Comparison of ENCODE assay signal across 8 cellular contexts in genomic region chrX:1521459-1521956, GRCh38. TPM values are rescaled to one million over a fixed set of nuclear protein-coding genes. Genes with fewer than 3 reads are reported as not detected.
A peak's percentile ranks its signal among the peaks of the same experiment; 100 is the strongest.
DNase-seq lines count a peak whose midpoint lies in the region; ATAC-seq and TF ChIP-seq lines count a peak whose summit lies in the region.

No MANE protein-coding gene starts in this region.

- peaks cover 0 to 10% (median 0%) of the 10 kb centered on the region in 8 donors for H3K9me3 Mint-ChIP-seq in CD4-positive, alpha-beta memory T cell
- H3K9me3 Mint-ChIP-seq in activated B cell treated with CpG ODN at 0.5 μM for 24 hours, result no peaks in the 10 kb centered on the region

- no peaks in the 10 kb centered on the region for H3K9me3 ChIP-seq in CD4-positive, alpha-beta memory T cell (ENCODE audit: control insufficient read depth in 1 of 2, low read length in 2 of 2)

- TF ChIP-seq CTCF in activated B cell treated with CpG ODN at 0.5 μM for 24 hours (IDR thresholded peaks at IDR 0.05), result no peak

- no peaks in the 10 kb centered on the region for H3K36me3 ChIP-seq in CD4-positive, alpha-beta memory T cell (ENCODE audit: insufficient read depth, low read length)

- H3K4me3 Mint-ChIP-seq in CD4-positive, alpha-beta memory T cell, result peak overlapping the region; percentile 83 to 90 (median 85)
- peak overlapping the region; percentile 83 for H3K4me3 Mint-ChIP-seq in activated B cell treated with CpG ODN at 0.5 μM for 24 hours

- peak overlapping the region; percentile 53 for H3K27ac ChIP-seq in CD4-positive, alpha-beta memory T cell (ENCODE audit: low read depth, low read length)

- peaks cover 41% of the 10 kb centered on the region in 2 donors for H3K36me3 Mint-ChIP-seq in CD4-positive, alpha-beta memory T cell
- H3K36me3 Mint-ChIP-seq in activated B cell treated with CpG ODN at 0.5 μM for 24 hours (ENCODE audit: low read depth), result peaks cover 35% of the 10 kb centered on the region

- H3K27me3 ChIP-seq in CD4-positive, alpha-beta memory T cell (ENCODE audit: insufficient read depth, low read length), result no peaks in the 10 kb centered on the region

- CTCF ChIA-PET in CD4-positive, alpha-beta memory T cell (lab: Charles Lee; ENCODE audit: partially characterized antibody), result no interaction called here
- CTCF ChIA-PET in activated B cell treated with CpG ODN at 0.5 μM for 24 hours (lab: Charles Lee), result no interaction called here

- peak; percentile 71 to 90 (median 79) for DNase-seq in CD4-positive, alpha-beta memory T cell
- DNase-seq in activated B cell treated with CpG ODN at 0.5 μM for 24 hours (peak; percentile 66), iPS-NIHi7 (ENCODE audit: extremely low spot score) (peak; percentile 68), H4 (ENCODE audit: low spot score) (no peak), Ammon's horn (ENCODE audit: low spot score) (no peak), SW480 (ENCODE audit: low spot score) (no peak)

- H3K4me1 ChIP-seq in CD4-positive, alpha-beta memory T cell (ENCODE audit: insufficient read depth, low read length), result peaks cover 80% of the 10 kb centered on the region

- ATAC-seq in GM19438 (IDR thresholded peaks at IDR 0.05; ENCODE audit: low read depth, unreplicated experiment) (peak; percentile 82), HG03378 (IDR thresholded peaks at IDR 0.05; ENCODE audit: unreplicated experiment) (peak; percentile 84), activated B cell treated with CpG ODN at 0.5 μM for 24 hours (ENCODE audit: low read depth) (peak; percentile 85)

- intact Hi-C loops in CD4-positive, alpha-beta memory T cell (cut with micrococcal nuclease), result loop anchor here (2.0 kb wide), 1 partner anchor 15 kb away; the partner anchor contains the start of gene P2RY8
- intact Hi-C loops in activated B cell treated with CpG ODN at 0.5 μM for 24 hours (cut with micrococcal nuclease), result loop anchor here (1.0 kb wide), 7 partner anchors 14 to 68 kb away; no protein-coding TSS in a partner anchor

- H3K4me1 Mint-ChIP-seq in CD4-positive, alpha-beta memory T cell, result peaks cover 48 to 61% (median 55%) of the 10 kb centered on the region in 4 donors
- peaks cover 64% of the 10 kb centered on the region for H3K4me1 Mint-ChIP-seq in activated B cell treated with CpG ODN at 0.5 μM for 24 hours

- peak overlapping the region; percentile 94 to 98 (median 96) for H3K27ac Mint-ChIP-seq in CD4-positive, alpha-beta memory T cell
- peak overlapping the region; percentile 97 for H3K27ac Mint-ChIP-seq in activated B cell treated with CpG ODN at 0.5 μM for 24 hours

- H3K27me3 Mint-ChIP-seq in CD4-positive, alpha-beta memory T cell, result no peaks in the 10 kb centered on the region
- no peaks in the 10 kb centered on the region for H3K27me3 Mint-ChIP-seq in activated B cell treated with CpG ODN at 0.5 μM for 24 hours

- POLR2A ChIA-PET in CD4-positive, alpha-beta memory T cell (lab: Charles Lee; ENCODE audit: partially characterized antibody), result no interaction called here
- POLR2A ChIA-PET in activated B cell treated with CpG ODN at 0.5 μM for 24 hours (lab: Charles Lee), result no interaction called here

- peak overlapping the region in 1 of 2 donors; percentile 8 for H3K4me3 ChIP-seq in CD4-positive, alpha-beta memory T cell (ENCODE audit: low read length in 2 of 2)

RNA-seq across cellular contexts. Expression of gene P2RY8, which starts 15.5 kb away (rescaled TPM):
- 100 to 1,000 TPM; 195 TPM for total RNA-seq in CD4-positive, alpha-beta memory T cell
- polyA plus RNA-seq in CD4-positive, alpha-beta memory T cell, result 100 to 1,000 TPM; 194 to 261 TPM
- 315 and 332 TPM in 2 replicates for total RNA-seq in activated B cell treated with CpG ODN at 0.5 μM for 24 hours
- total RNA-seq in H4 (2014; rRNA removed; shearing (Covaris generic)), result 0.25 TPM in 1 of 2 replicates, not detected in the other

Comparison
In these comparisons a context has a peak if more than half of its experiments do, and no peak if none do; other contexts are left out.
1. DNase-seq: peak in CD4-positive, alpha-beta memory T cell (5 of 5), activated B cell treated with CpG ODN at 0.5 μM for 24 hours (single experiment) and iPS-NIHi7 (single experiment); none in H4 (single experiment), Ammon's horn (single experiment) and SW480 (single experiment).
2. RNA of gene P2RY8, which starts 15.5 kb away (total RNA-seq): 315 to 332 TPM in activated B cell treated with CpG ODN at 0.5 μM for 24 hours and 195 TPM in CD4-positive, alpha-beta memory T cell; 0.25 TPM in H4; every median in the first group is over 100 times any median in the second.
3. Peak in every context shown above with its lines, with median percentiles within 50 percentile points of each other: ATAC-seq.